20 cellular contexts compared by ENCODE assay signal in genomic region chr4:107901213-107901934, GRCh38.
"Had no signal": no experiment of that assay in that cellular context is flagged by ENCODE, and none has a peak within 500 bp of the region (broad histone marks: within the 10 kb centered on the region; RNA-seq: fewer than 3 reads in every experiment).

No MANE protein-coding gene starts in this region.

- H3K4me3 Mint-ChIP-seq: activated CD8-positive, alpha-beta T cell treated with anti-CD3 and anti-CD28 coated beads for 36 hours; activated naive CD8-positive, alpha-beta T cell treated with anti-CD3 and anti-CD28 coated beads for 36 hours; activated T-helper 17 cell treated with anti-CD3 and anti-CD28 coated beads, Interleukin-2, amount 50 U/mL, for 72 hours; effector memory CD8-positive, alpha-beta T cell; memory B cell; natural killer cell; stimulated activated memory B cell treated with anti-CD40 and anti-IgM and Interleukin-4, amounts not matched to agents 10 μg/mL and 1 μg/mL and 100 μg/mL, for 72 hours had no signal

- FAIRE-seq: pancreas, small intestine had no signal

- H3K4me3 ChIP-seq: cardiac muscle cell, pancreas had no signal

- H3K27ac ChIP-seq: cardiac muscle cell, foreskin keratinocyte, neutrophil, pancreas had no signal

- ATAC-seq: activated CD8-positive, alpha-beta T cell treated with anti-CD3 and anti-CD28 coated beads for 36 hours; activated T-helper 17 cell treated with anti-CD3 and anti-CD28 coated beads, Interleukin-2, amount 50 U/mL, for 72 hours; effector memory CD8-positive, alpha-beta T cell; foreskin keratinocyte; natural killer cell; pancreas; stimulated activated memory B cell treated with anti-CD40 and anti-IgM and Interleukin-4, amounts not matched to agents 10 μg/mL and 1 μg/mL and 100 μg/mL, for 72 hours had no signal

- H3K36me3 ChIP-seq: cardiac muscle cell, pancreas had no signal

- H3K36me3 Mint-ChIP-seq: natural killer cell had no signal

- H3K27me3 ChIP-seq: cardiac muscle cell, foreskin keratinocyte, neutrophil, pancreas had no signal

- H3K9me3 ChIP-seq: neutrophil, pancreas had no signal

- DNase-seq: activated CD4-positive, alpha-beta T cell treated with anti-CD3 and anti-CD28 coated beads for 48 hours; activated CD4-positive, CD25-positive, alpha-beta regulatory T cell; activated CD8-positive, alpha-beta T cell treated with anti-CD3 and anti-CD28 coated beads for 36 hours; activated naive CD4-positive, alpha-beta T cell; activated naive CD8-positive, alpha-beta T cell treated with anti-CD3 and anti-CD28 coated beads for 36 hours; activated T-cell treated with anti-CD3 and anti-CD28 coated beads, Interleukin-2, amount 50 U/mL, for 1 hour; amygdala; effector memory CD8-positive, alpha-beta T cell; foreskin keratinocyte; natural killer cell; pancreas; small intestine; stimulated activated CD4-positive, alpha-beta T cell treated with anti-CD3 and anti-CD28 coated beads, Interleukin-4, amount 100 ng/mL, for 24 hours; T-helper 1 cell; T1000 had no signal

- H3K27ac Mint-ChIP-seq: activated CD8-positive, alpha-beta T cell treated with anti-CD3 and anti-CD28 coated beads for 36 hours; activated naive CD8-positive, alpha-beta T cell treated with anti-CD3 and anti-CD28 coated beads for 36 hours; activated T-helper 17 cell treated with anti-CD3 and anti-CD28 coated beads, Interleukin-2, amount 50 U/mL, for 72 hours; effector memory CD8-positive, alpha-beta T cell; memory B cell; natural killer cell; stimulated activated memory B cell treated with anti-CD40 and anti-IgM and Interleukin-4, amounts not matched to agents 10 μg/mL and 1 μg/mL and 100 μg/mL, for 72 hours had no signal

- H3K4me1 Mint-ChIP-seq: activated naive CD8-positive, alpha-beta T cell treated with anti-CD3 and anti-CD28 coated beads for 36 hours; activated T-helper 17 cell treated with anti-CD3 and anti-CD28 coated beads, Interleukin-2, amount 50 U/mL, for 72 hours; memory B cell; natural killer cell; stimulated activated memory B cell treated with anti-CD40 and anti-IgM and Interleukin-4, amounts not matched to agents 10 μg/mL and 1 μg/mL and 100 μg/mL, for 72 hours had no signal
